1 cellular context compared by ENCODE assay signal in the genomic region with DNA sequence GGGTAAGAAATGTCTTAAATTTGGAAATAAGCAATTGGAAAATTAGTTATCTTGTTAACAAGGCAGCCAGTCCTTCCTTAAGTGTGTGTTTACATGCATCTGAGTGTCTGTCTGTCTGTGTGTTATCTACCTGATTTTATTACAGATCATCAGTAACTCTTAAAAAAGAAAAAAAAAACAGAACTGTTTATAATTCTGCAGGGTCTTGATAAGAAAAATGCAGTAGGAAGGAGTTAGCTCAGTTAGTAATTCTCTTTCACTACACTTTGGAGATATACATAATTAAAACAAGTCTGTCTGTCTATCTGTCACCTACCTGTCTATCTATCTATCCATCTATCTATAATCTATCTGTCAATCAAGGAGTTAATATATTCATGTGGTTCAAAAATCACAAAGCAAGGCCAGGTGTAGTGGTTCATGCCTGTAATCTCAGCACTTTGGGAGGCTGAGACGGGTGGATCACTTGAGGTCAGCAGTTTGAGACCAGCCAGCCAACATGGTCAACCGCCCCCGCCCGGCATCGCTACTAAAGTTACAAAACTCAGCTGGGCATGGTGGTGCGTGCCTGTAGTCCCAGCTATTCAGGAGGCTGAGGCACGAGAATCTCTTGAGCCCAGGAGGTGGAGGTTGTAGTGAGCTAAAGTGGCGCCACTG.
TF ChIP-seq lines count a peak whose summit lies in the region.

No MANE protein-coding gene starts in this region.

TF ChIP-seq in K562, 482 proteins besides CTCF, POLR2A, EP300 and RAD21 (continued from another document and continues in another):
- TF ChIP-seq, protein P1, sequence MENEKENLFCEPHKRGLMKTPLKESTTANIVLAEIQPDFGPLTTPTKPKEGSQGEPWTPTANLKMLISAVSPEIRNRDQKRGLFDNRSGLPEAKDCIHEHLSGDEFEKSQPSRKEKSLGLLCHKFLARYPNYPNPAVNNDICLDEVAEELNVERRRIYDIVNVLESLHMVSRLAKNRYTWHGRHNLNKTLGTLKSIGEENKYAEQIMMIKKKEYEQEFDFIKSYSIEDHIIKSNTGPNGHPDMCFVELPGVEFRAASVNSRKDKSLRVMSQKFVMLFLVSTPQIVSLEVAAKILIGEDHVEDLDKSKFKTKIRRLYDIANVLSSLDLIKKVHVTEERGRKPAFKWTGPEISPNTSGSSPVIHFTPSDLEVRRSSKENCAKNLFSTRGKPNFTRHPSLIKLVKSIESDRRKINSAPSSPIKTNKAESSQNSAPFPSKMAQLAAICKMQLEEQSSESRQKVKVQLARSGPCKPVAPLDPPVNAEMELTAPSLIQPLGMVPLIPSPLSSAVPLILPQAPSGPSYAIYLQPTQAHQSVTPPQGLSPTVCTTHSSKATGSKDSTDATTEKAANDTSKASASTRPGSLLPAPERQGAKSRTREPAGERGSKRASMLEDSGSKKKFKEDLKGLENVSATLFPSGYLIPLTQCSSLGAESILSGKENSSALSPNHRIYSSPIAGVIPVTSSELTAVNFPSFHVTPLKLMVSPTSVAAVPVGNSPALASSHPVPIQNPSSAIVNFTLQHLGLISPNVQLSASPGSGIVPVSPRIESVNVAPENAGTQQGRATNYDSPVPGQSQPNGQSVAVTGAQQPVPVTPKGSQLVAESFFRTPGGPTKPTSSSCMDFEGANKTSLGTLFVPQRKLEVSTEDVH (IDR thresholded peaks at IDR 0.05; ENCODE audit: low read depth, partially characterized antibody) = no peak
- TF ChIP-seq HLTF (IDR thresholded peaks at IDR 0.05) (no peak), PRPF4 (IDR thresholded peaks at IDR 0.05; ENCODE audit: insufficient read depth, low read depth, low read length, poor library complexity, severe bottlenecking) (no peak), HCFC1 (IDR thresholded peaks at IDR 0.05; ENCODE audit: low read depth, low read length) (no peak), FOXP1 (CRISPR knock-in tag; IDR thresholded peaks at IDR 0.05) (no peak), ZNF12 (CRISPR knock-in tag; IDR thresholded peaks at IDR 0.05) (no peak), PTRF (tag; IDR thresholded peaks at IDR 0.05) (no peak), TSC22D4 (tag; IDR thresholded peaks at IDR 0.05) (no peak), ZC3H8 (IDR thresholded peaks at IDR 0.05) (no peak), DDX20 (tag; IDR thresholded peaks at IDR 0.05; ENCODE audit: low read depth) (no peak), FIP1L1 (IDR thresholded peaks at IDR 0.05; ENCODE audit: low read depth, low read length, poor library complexity, severe bottlenecking) (no peak), EGR1 (conservative IDR thresholded peaks at IDR 0.05) (peak; percentile 88), HNRNPLL (IDR thresholded peaks at IDR 0.05; ENCODE audit: low read depth, low read length, poor library complexity, severe bottlenecking) (no peak), HEY1 (CRISPR knock-in tag; IDR thresholded peaks at IDR 0.05; ENCODE audit: borderline replicate concordance) (no peak), MECOM (CRISPR knock-in tag; IDR thresholded peaks at IDR 0.05) (no peak; the same call in 1 of the 2 replicates), JUN (IDR thresholded peaks at IDR 0.05; ENCODE audit: borderline replicate concordance, low read depth, low read length) (no peak), JUN (CRISPR knock-in tag; IDR thresholded peaks at IDR 0.05; ENCODE audit: borderline replicate concordance) (no peak), ZNF197 (CRISPR knock-in tag; IDR thresholded peaks at IDR 0.05; ENCODE audit: low read depth) (no peak), ZNF175 (CRISPR knock-in tag; IDR thresholded peaks at IDR 0.05; ENCODE audit: low read depth) (no peak)
- TF ChIP-seq, protein P2, sequence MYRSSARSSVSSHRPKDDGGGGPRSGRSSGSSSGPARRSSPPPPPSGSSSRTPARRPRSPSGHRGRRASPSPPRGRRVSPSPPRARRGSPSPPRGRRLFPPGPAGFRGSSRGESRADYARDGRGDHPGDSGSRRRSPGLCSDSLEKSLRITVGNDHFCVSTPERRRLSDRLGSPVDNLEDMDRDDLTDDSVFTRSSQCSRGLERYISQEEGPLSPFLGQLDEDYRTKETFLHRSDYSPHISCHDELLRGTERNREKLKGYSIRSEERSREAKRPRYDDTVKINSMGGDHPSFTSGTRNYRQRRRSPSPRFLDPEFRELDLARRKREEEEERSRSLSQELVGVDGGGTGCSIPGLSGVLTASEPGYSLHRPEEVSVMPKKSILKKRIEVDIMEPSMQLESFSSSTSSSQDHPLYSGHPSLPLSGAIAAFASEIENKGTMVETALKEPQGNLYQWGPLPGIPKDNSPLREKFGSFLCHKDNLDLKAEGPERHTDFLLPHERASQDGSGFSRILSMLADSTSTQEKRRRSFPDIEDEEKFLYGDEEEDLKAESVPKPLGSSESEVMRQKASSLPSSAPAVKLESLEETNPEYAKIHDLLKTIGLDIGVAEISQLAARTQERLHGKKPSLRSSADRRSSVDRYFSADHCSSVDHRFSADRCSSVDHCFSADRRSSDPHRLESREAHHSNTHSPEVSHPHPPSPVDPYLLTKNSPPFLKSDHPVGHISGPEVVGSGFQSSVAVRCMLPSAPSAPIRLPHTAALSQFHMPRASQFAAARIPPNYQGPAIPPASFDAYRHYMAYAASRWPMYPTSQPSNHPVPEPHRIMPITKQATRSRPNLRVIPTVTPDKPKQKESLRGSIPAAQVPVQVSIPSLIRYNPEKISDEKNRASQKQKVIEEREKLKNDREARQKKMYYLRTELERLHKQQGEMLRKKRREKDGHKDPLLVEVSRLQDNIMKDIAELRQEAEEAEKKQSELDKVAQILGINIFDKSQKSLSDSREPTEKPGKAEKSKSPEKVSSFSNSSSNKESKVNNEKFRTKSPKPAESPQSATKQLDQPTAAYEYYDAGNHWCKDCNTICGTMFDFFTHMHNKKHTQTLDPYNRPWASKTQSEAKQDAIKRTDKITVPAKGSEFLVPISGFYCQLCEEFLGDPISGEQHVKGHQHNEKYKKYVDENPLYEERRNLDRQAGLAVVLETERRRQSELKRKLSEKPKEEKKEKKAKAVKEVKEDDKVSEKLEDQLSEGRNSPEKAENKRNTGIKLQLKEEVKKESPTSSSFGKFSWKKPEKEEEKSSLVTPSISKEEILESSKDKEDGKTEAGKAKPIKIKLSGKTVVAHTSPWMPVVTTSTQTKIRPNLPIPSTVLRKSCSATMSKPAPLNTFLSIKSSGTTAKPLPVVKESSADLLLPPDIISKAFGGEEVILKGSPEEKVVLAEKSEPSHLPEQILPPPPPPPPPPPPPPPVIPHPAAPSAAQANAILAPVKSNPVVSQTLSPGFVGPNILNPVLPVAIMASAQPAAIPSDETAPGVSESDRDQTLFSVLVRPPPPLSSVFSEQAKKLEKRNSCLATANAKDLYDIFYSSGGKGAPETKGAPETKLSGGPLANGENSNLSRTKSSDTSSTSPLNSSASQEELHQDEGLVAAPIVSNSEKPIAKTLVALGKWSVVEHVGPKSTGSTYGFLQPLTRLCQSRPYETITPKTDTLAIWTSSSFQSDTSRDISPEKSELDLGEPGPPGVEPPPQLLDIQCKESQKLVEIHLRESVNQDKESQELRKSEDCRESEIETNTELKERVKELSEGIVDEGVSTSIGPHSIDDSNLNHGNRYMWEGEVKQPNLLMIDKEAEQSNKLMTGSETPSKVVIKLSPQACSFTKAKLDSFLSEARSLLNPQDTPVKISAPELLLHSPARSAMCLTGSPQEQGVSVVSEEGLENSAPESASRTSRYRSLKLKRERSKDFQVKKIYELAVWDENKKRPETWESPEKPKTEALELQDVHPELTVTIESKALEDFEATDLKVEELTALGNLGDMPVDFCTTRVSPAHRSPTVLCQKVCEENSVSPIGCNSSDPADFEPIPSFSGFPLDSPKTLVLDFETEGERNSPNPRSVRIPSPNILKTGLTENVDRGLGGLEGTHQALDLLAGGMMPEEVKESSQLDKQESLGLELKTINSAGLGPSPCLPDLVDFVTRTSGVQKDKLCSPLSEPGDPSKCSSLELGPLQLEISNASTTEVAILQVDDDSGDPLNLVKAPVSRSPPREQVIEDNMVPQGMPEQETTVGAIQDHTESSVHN (IDR thresholded peaks at IDR 0.05; ENCODE audit: borderline replicate concordance in 1 of 2, low read depth in 1 of 2) = no peak
- TF ChIP-seq, protein P3, sequence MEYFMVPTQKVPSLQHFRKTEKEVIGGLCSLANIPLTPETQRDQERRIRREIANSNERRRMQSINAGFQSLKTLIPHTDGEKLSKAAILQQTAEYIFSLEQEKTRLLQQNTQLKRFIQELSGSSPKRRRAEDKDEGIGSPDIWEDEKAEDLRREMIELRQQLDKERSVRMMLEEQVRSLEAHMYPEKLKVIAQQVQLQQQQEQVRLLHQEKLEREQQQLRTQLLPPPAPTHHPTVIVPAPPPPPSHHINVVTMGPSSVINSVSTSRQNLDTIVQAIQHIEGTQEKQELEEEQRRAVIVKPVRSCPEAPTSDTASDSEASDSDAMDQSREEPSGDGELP (CRISPR knock-in tag; IDR thresholded peaks at IDR 0.05; ENCODE audit: borderline replicate concordance) = peak; percentile 39; the same call in 1 of the 2 replicates
- TF ChIP-seq, protein P4, sequence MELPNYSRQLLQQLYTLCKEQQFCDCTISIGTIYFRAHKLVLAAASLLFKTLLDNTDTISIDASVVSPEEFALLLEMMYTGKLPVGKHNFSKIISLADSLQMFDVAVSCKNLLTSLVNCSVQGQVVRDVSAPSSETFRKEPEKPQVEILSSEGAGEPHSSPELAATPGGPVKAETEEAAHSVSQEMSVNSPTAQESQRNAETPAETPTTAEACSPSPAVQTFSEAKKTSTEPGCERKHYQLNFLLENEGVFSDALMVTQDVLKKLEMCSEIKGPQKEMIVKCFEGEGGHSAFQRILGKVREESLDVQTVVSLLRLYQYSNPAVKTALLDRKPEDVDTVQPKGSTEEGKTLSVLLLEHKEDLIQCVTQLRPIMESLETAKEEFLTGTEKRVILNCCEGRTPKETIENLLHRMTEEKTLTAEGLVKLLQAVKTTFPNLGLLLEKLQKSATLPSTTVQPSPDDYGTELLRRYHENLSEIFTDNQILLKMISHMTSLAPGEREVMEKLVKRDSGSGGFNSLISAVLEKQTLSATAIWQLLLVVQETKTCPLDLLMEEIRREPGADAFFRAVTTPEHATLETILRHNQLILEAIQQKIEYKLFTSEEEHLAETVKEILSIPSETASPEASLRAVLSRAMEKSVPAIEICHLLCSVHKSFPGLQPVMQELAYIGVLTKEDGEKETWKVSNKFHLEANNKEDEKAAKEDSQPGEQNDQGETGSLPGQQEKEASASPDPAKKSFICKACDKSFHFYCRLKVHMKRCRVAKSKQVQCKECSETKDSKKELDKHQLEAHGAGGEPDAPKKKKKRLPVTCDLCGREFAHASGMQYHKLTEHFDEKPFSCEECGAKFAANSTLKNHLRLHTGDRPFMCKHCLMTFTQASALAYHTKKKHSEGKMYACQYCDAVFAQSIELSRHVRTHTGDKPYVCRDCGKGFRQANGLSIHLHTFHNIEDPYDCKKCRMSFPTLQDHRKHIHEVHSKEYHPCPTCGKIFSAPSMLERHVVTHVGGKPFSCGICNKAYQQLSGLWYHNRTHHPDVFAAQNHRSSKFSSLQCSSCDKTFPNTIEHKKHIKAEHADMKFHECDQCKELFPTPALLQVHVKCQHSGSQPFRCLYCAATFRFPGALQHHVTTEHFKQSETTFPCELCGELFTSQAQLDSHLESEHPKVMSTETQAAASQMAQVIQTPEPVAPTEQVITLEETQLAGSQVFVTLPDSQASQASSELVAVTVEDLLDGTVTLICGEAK (IDR thresholded peaks at IDR 0.05) = no peak
- TF ChIP-seq, protein P4 (CRISPR knock-in tag; IDR thresholded peaks at IDR 0.05) = no peak
- TF ChIP-seq, protein P5, sequence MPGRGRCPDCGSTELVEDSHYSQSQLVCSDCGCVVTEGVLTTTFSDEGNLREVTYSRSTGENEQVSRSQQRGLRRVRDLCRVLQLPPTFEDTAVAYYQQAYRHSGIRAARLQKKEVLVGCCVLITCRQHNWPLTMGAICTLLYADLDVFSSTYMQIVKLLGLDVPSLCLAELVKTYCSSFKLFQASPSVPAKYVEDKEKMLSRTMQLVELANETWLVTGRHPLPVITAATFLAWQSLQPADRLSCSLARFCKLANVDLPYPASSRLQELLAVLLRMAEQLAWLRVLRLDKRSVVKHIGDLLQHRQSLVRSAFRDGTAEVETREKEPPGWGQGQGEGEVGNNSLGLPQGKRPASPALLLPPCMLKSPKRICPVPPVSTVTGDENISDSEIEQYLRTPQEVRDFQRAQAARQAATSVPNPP (IDR thresholded peaks at IDR 0.05; ENCODE audit: borderline replicate concordance, insufficient read depth, insufficient read length) = no peak
- TF ChIP-seq, protein P6, sequence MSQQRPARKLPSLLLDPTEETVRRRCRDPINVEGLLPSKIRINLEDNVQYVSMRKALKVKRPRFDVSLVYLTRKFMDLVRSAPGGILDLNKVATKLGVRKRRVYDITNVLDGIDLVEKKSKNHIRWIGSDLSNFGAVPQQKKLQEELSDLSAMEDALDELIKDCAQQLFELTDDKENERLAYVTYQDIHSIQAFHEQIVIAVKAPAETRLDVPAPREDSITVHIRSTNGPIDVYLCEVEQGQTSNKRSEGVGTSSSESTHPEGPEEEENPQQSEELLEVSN (IDR thresholded peaks at IDR 0.05; ENCODE audit: borderline replicate concordance in 1 of 2, extremely low read depth in 1 of 2, insufficient read depth in 1 of 2, insufficient read length in 1 of 2, low read depth in 1 of 2, low read length in 1 of 2, poor library complexity in 1 of 2, severe bottlenecking in 1 of 2) = no peak
- TF ChIP-seq, protein P7, sequence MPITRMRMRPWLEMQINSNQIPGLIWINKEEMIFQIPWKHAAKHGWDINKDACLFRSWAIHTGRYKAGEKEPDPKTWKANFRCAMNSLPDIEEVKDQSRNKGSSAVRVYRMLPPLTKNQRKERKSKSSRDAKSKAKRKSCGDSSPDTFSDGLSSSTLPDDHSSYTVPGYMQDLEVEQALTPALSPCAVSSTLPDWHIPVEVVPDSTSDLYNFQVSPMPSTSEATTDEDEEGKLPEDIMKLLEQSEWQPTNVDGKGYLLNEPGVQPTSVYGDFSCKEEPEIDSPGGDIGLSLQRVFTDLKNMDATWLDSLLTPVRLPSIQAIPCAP (CRISPR knock-in tag; IDR thresholded peaks at IDR 0.05; ENCODE audit: borderline replicate concordance) = no peak
